9 cellular contexts compared by ENCODE assay signal in the genomic region with DNA sequence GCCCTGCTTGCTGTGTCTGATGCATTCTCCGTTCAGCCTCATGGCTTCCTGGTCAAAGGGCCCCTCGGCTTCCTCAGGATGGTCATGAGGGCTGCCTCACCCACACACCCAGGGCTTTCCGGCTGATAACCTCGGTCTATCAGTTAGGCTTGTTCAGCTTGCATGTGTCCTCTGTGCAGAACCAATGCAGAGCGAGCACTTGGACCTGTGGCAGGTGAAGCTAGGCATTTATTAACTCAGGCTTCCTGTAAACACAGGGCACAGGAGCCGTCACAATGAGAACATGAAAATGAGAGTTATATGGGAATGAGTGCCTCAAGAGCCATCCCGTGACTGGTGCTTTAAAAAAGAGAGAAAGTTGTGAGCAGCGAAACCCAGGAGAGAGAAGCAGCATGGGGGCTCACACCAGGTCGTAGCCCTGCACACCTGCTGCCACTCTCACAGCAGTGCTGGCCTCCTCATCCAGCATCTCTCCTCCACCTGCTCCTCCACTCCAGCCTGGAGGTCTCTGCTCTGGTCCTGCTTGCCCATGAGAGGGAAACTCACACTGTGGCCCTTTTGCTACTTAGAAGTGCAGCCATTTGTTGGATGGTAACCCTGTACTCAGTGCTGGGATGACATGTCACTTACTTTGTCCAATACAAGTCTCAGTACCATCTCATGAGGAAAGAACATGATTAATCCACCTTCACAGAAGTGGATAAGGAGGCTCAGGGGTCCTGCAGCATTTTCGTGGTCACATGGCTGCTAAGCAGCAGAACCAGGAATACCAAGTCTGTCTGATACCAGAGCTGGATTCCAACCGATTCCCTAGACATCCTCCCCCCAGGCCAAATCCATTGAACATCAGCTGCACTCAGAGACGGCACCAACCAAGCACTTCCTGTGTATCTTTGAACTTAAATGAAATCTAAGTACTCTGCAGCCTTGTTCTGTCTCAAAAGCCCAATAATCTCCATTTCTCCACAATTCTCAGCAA. TPM values are rescaled to one million over a fixed set of nuclear protein-coding genes. Genes with fewer than 3 reads are reported as not detected.
DNase-seq lines count a peak whose midpoint lies in the region; ATAC-seq and TF ChIP-seq lines count a peak whose summit lies in the region.
"Had no signal": no experiment of that assay in that cellular context is flagged by ENCODE, and none has a peak within 500 bp of the region (broad histone marks: within the 10 kb centered on the region; RNA-seq: fewer than 3 reads in every experiment).

No MANE protein-coding gene starts in this region.

- no peak overlapping the region for H3K23ac ChIP-seq in mesenchymal stem cell (ENCODE audit: low read length in 2 of 2)

- H2BK15ac ChIP-seq in mesenchymal stem cell (ENCODE audit: low read depth, poor library complexity, severe bottlenecking), result no peak overlapping the region

- H3K14ac ChIP-seq in mesenchymal stem cell (ENCODE audit: low read length in 2 of 2), result peak overlapping the region in 1 of 2 experiments; percentile 30

- no peak for TF ChIP-seq CTCF in DND-41 (IDR thresholded peaks at IDR 0.05; ENCODE audit: borderline replicate concordance, extremely low read depth, low read length, poor library complexity, severe bottlenecking)

- WGBS in mesenchymal stem cell, result 86% methylated on average over 12 of the region's 12 CpGs

- H2BK120ac ChIP-seq in mesenchymal stem cell (ENCODE audit: low read depth, low read length), result no peak overlapping the region

- H3K27me3 ChIP-seq in DND-41 (ENCODE audit: insufficient read depth, low read length, poor library complexity), result no peaks in the 10 kb centered on the region
- peaks cover 0 to 3% of the 10 kb centered on the region in 2 experiments for H3K27me3 ChIP-seq in mesenchymal stem cell (ENCODE audit: control insufficient read depth in 1 of 2, insufficient read depth in 1 of 2, low read length in 2 of 2)

- no peak overlapping the region for H2BK5ac ChIP-seq in mesenchymal stem cell (ENCODE audit: low read depth, low read length, poor library complexity, severe bottlenecking)

- DNase-seq in DND-41 (no peak), kidney tubule cell (ENCODE audit: low spot score) (peak; percentile 92), NCI-H1694 treated with DMSO at 0.1 percent for 48 hours (lab: John Stamatoyannopoulos, UW) (no peak), mesenchymal stem cell (no peak)

- H3K9ac ChIP-seq in DND-41 (ENCODE audit: low read depth, low read length), result no peak overlapping the region
- no peak overlapping the region for H3K9ac ChIP-seq in mesenchymal stem cell (ENCODE audit: low read length)

- peak overlapping the region; percentile 33; the same call in 1 of the 2 replicates for H3K27ac ChIP-seq in DND-41 (ENCODE audit: low read length)
- no peak overlapping the region for H3K27ac ChIP-seq in mesenchymal stem cell (ENCODE audit: low read length, poor library complexity, severe bottlenecking)
- H3K27ac ChIP-seq: RWPE1 had no signal

- ATAC-seq in DND-41 (ENCODE audit: insufficient read depth, low read depth) (no peak), GM21619 (IDR thresholded peaks at IDR 0.05; ENCODE audit: unreplicated experiment) (peak; percentile 81), HG03571 (IDR thresholded peaks at IDR 0.05; ENCODE audit: unreplicated experiment) (peak; percentile 84), GM21723 (IDR thresholded peaks at IDR 0.05; ENCODE audit: unreplicated experiment) (no peak), HG03025 (IDR thresholded peaks at IDR 0.05; ENCODE audit: low FRiP score, unreplicated experiment) (no peak)

- no peak overlapping the region for H2BK12ac ChIP-seq in mesenchymal stem cell (ENCODE audit: low read length in 2 of 2)

- H4K91ac ChIP-seq in mesenchymal stem cell (ENCODE audit: low read length), result no peak overlapping the region

- H3K79me2 ChIP-seq in DND-41 (ENCODE audit: insufficient read depth, low read length), result no peaks in the 10 kb centered on the region

- H3K36me3 ChIP-seq in DND-41 (ENCODE audit: insufficient read depth, low read length), result no peaks in the 10 kb centered on the region
- H3K36me3 ChIP-seq in mesenchymal stem cell (ENCODE audit: control insufficient read depth in 1 of 2, insufficient read depth in 2 of 2, low read depth in 1 of 2, low read length in 2 of 2), result no peaks in the 10 kb centered on the region

- no peak overlapping the region for H3K4me3 ChIP-seq in DND-41 (ENCODE audit: low read depth in 1 of 2, low read length in 2 of 2)
- no peak overlapping the region for H3K4me3 ChIP-seq in mesenchymal stem cell (ENCODE audit: insufficient read depth in 1 of 2, low read depth in 1 of 2, low read length in 2 of 2)

- no peaks in the 10 kb centered on the region for H3K9me3 ChIP-seq in DND-41 (ENCODE audit: insufficient read depth, low read length, severe bottlenecking)
- H3K9me3 ChIP-seq in mesenchymal stem cell (ENCODE audit: control insufficient read depth, low read length), result no peaks in the 10 kb centered on the region

- H2AFZ ChIP-seq in DND-41 (ENCODE audit: low read depth, low read length), result 0 out of 2 replicates have a peak overlapping the region, but pooled peaks have one; percentile 31
- H2AFZ ChIP-seq in mesenchymal stem cell (ENCODE audit: low read depth, low read length), result no peak overlapping the region

- H3K4me2 ChIP-seq in DND-41 (ENCODE audit: insufficient read depth, low read length) (no peak overlapping the region), mesenchymal stem cell (ENCODE audit: low read length, poor library complexity, severe bottlenecking) (no peak overlapping the region)

- no peak overlapping the region for H3K4ac ChIP-seq in mesenchymal stem cell (ENCODE audit: low read depth in 1 of 2, low read length in 2 of 2)

- H4K20me1 ChIP-seq in DND-41 (ENCODE audit: insufficient read depth, low read length), result no peaks in the 10 kb centered on the region

- H3K4me1 ChIP-seq in DND-41 (ENCODE audit: insufficient read depth, low read length), result peaks cover 19% of the 10 kb centered on the region
- H3K4me1 ChIP-seq in mesenchymal stem cell (ENCODE audit: control insufficient read depth, insufficient read depth, low read depth, low read length), result peaks cover 13% of the 10 kb centered on the region

- no peak overlapping the region for H2AK5ac ChIP-seq in mesenchymal stem cell (ENCODE audit: low read length, severe bottlenecking)

- no peaks in the 10 kb centered on the region for H3K79me1 ChIP-seq in mesenchymal stem cell (replicated peaks; ENCODE audit: low read length, poor library complexity, severe bottlenecking)

- no peak overlapping the region for H3K18ac ChIP-seq in mesenchymal stem cell (ENCODE audit: low read depth in 1 of 2, low read length in 2 of 2)

- no peak overlapping the region for H4K8ac ChIP-seq in mesenchymal stem cell (ENCODE audit: low read length)

RNA-seq across cellular contexts. Expression of a gene that starts 50.5 kb away (rescaled TPM):
- polyA plus RNA-seq in mesenchymal stem cell (2013, experiment 1 of 2), result 3.5 TPM
- polyA plus RNA-seq in mesenchymal stem cell (2013, experiment 2 of 2), result 3.5 TPM

Comparison
In these comparisons a context has a peak if more than half of its experiments do, and no peak if none do; other contexts are left out.
1. ATAC-seq: peak in GM21619 (single experiment) and HG03571 (single experiment); none in DND-41 (single experiment), GM21723 (single experiment) and HG03025 (single experiment).